1 cellular context compared by ENCODE assay signal in genomic region chr17:30290696-30291570, GRCh38.
TF ChIP-seq lines count a peak whose summit lies in the region.

No MANE protein-coding gene starts in this region.

TF ChIP-seq in HCT116, 20 proteins besides CTCF, POLR2A, EP300 and RAD21 (continued from another document):
- TF ChIP-seq REST (IDR thresholded peaks at IDR 0.05; ENCODE audit: low read depth): no peak
- TF ChIP-seq SRF (IDR thresholded peaks at IDR 0.05; ENCODE audit: low read depth): no peak
- TF ChIP-seq CBX3 (IDR thresholded peaks at IDR 0.05; ENCODE audit: low read depth): no peak
- TF ChIP-seq FOSL1 (IDR thresholded peaks at IDR 0.05; ENCODE audit: low read depth): no peak
- TF ChIP-seq ELF1 (IDR thresholded peaks at IDR 0.05; ENCODE audit: borderline replicate concordance, low read depth): no peak
- TF ChIP-seq SIN3A (IDR thresholded peaks at IDR 0.05; ENCODE audit: low read depth): 0 out of 2 replicates have a peak, but pooled peaks have one; percentile 26
- no peak for TF ChIP-seq EGR1 (IDR thresholded peaks at IDR 0.05; ENCODE audit: low read depth)
- TF ChIP-seq MAX (IDR thresholded peaks at IDR 0.05): peak; percentile 85
- no peak for TF ChIP-seq ZFX (IDR thresholded peaks at IDR 0.05)
- TF ChIP-seq CEBPB (IDR thresholded peaks at IDR 0.05; ENCODE audit: low read depth): no peak
- TF ChIP-seq, protein P1, sequence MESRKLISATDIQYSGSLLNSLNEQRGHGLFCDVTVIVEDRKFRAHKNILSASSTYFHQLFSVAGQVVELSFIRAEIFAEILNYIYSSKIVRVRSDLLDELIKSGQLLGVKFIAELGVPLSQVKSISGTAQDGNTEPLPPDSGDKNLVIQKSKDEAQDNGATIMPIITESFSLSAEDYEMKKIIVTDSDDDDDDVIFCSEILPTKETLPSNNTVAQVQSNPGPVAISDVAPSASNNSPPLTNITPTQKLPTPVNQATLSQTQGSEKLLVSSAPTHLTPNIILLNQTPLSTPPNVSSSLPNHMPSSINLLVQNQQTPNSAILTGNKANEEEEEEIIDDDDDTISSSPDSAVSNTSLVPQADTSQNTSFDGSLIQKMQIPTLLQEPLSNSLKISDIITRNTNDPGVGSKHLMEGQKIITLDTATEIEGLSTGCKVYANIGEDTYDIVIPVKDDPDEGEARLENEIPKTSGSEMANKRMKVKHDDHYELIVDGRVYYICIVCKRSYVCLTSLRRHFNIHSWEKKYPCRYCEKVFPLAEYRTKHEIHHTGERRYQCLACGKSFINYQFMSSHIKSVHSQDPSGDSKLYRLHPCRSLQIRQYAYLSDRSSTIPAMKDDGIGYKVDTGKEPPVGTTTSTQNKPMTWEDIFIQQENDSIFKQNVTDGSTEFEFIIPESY (IDR thresholded peaks at IDR 0.05; ENCODE audit: extremely low read depth, insufficient replicate concordance, low read length): no peak
- TF ChIP-seq EZH2 (IDR thresholded peaks at IDR 0.05): no peak
- TF ChIP-seq YY1 (IDR thresholded peaks at IDR 0.05; ENCODE audit: extremely low read depth, insufficient replicate concordance, low read depth, low read length): no peak
- no peak for TF ChIP-seq TCF7L2 (IDR thresholded peaks at IDR 0.05; ENCODE audit: borderline replicate concordance, extremely low read depth, insufficient read depth, insufficient read length)
- TF ChIP-seq ZNF274 (IDR thresholded peaks at IDR 0.05; ENCODE audit: low read depth, low read length): no peak
- peak; percentile 21; the same call in 1 of the 2 replicates for TF ChIP-seq POLR2AphosphoS5 (IDR thresholded peaks at IDR 0.05; ENCODE audit: low read depth, low read length)
- no peak for TF ChIP-seq ATF3 (IDR thresholded peaks at IDR 0.05)
- TF ChIP-seq SP1 (IDR thresholded peaks at IDR 0.05; ENCODE audit: low read depth): no peak
